Comparison of ENCODE assay signal across 1 cellular context in genomic region chr1:42456010-42456753, GRCh38.
TF ChIP-seq lines count a peak whose summit lies in the region.

Gene PPCS (plus strand): TSS chr1:42456543. CDS start chr1:42456566, 23 bp downstream.
Gene ZMYND12 (minus strand): TSS chr1:42456022. CDS start chr1:42455997, 25 bp downstream.

TF ChIP-seq in GM12878, 131 proteins besides CTCF, POLR2A, EP300 and RAD21 (continued from another document and continues in another):
- TF ChIP-seq, protein P1, sequence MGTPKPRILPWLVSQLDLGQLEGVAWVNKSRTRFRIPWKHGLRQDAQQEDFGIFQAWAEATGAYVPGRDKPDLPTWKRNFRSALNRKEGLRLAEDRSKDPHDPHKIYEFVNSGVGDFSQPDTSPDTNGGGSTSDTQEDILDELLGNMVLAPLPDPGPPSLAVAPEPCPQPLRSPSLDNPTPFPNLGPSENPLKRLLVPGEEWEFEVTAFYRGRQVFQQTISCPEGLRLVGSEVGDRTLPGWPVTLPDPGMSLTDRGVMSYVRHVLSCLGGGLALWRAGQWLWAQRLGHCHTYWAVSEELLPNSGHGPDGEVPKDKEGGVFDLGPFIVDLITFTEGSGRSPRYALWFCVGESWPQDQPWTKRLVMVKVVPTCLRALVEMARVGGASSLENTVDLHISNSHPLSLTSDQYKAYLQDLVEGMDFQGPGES (IDR thresholded peaks at IDR 0.05) = no peak
- TF ChIP-seq MYB (IDR thresholded peaks at IDR 0.05; ENCODE audit: borderline replicate concordance, low read depth, low read length) (no peak), GATAD2B (conservative IDR thresholded peaks at IDR 0.05; ENCODE audit: low read depth) (0 out of 2 replicates have a peak, but pooled peaks have one; percentile 92), CBFB (IDR thresholded peaks at IDR 0.05; ENCODE audit: low read depth) (peak; percentile 37; the same call in 1 of the 2 replicates), CUX1 (IDR thresholded peaks at IDR 0.05; ENCODE audit: insufficient replicate concordance, low read depth, low read length) (no peak), KLF5 (IDR thresholded peaks at IDR 0.05; ENCODE audit: partially characterized antibody) (peak; percentile 21), NFIC (IDR thresholded peaks at IDR 0.05; ENCODE audit: low read depth, low read length) (no peak), PAX5 (IDR thresholded peaks at IDR 0.05; ENCODE audit: borderline replicate concordance, low read depth, low read length) (no peak), ZNF687 (IDR thresholded peaks at IDR 0.05) (peak; percentile 84; the same call in 1 of the 2 replicates), ESRRA (IDR thresholded peaks at IDR 0.05; ENCODE audit: low read length) (no peak), BCLAF1 (IDR thresholded peaks at IDR 0.05) (no peak), RB1 (IDR thresholded peaks at IDR 0.05; ENCODE audit: borderline replicate concordance) (peak; percentile 40; the same call in 1 of the 2 replicates), EED (IDR thresholded peaks at IDR 0.05; ENCODE audit: low read depth) (peak; percentile 19; the same call in 1 of the 2 replicates), JUNB (IDR thresholded peaks at IDR 0.05) (no peak), CHD2 (IDR thresholded peaks at IDR 0.05; ENCODE audit: borderline replicate concordance, low read depth, low read length) (peak; percentile 11; the same call in 1 of the 2 replicates), MEF2A (IDR thresholded peaks at IDR 0.05; ENCODE audit: insufficient read depth, low read depth, low read length) (peak; percentile 33; the same call in 1 of the 2 replicates), SREBF2 (IDR thresholded peaks at IDR 0.05; ENCODE audit: low read length) (no peak), CHD1 (IDR thresholded peaks at IDR 0.05; ENCODE audit: low read depth, low read length) (0 out of 2 replicates have a peak, but pooled peaks have one; percentile 70), ELK1 (IDR thresholded peaks at IDR 0.05; ENCODE audit: low read depth, low read length) (0 out of 2 replicates have a peak, but pooled peaks have one; percentile 12), TARDBP (IDR thresholded peaks at IDR 0.05; ENCODE audit: borderline replicate concordance) (0 out of 2 replicates have a peak, but pooled peaks have one; percentile 17), PAX8 (IDR thresholded peaks at IDR 0.05) (no peak; the same call in 1 of the 2 replicates), RUNX3 (IDR thresholded peaks at IDR 0.05; ENCODE audit: low read length) (peak; percentile 6; the same call in 1 of the 2 replicates), ZNF24 (IDR thresholded peaks at IDR 0.05) (no peak), HCFC1 (IDR thresholded peaks at IDR 0.05; ENCODE audit: low read length) (peak; percentile 38), NR2C1 (IDR thresholded peaks at IDR 0.05) (peak; percentile 61), TCF7 (IDR thresholded peaks at IDR 0.05; ENCODE audit: borderline replicate concordance) (no peak), YBX1 (IDR thresholded peaks at IDR 0.05) (no peak), SMAD1 (IDR thresholded peaks at IDR 0.05; ENCODE audit: low read depth, partially characterized antibody) (peak; percentile 25), NBN (IDR thresholded peaks at IDR 0.05) (peak; percentile 86), MTA3 (IDR thresholded peaks at IDR 0.05; ENCODE audit: borderline replicate concordance, low read length) (peak; percentile 56; the same call in 1 of the 2 replicates), RELB (IDR thresholded peaks at IDR 0.05; ENCODE audit: low read depth) (peak; percentile 73), WRNIP1 (IDR thresholded peaks at IDR 0.05; ENCODE audit: borderline replicate concordance, low read depth, low read length) (no peak), CBX3 (IDR thresholded peaks at IDR 0.05; ENCODE audit: borderline replicate concordance, low read depth) (no peak), RELA (IDR thresholded peaks at IDR 0.05; ENCODE audit: borderline replicate concordance, partially characterized antibody) (no peak), RBBP5 (conservative IDR thresholded peaks at IDR 0.05) (no peak), ZSCAN29 (IDR thresholded peaks at IDR 0.05) (no peak), KDM1A (IDR thresholded peaks at IDR 0.05; ENCODE audit: borderline replicate concordance) (no peak), YY1 (IDR thresholded peaks at IDR 0.05; ENCODE audit: low read depth, low read length) (peak; percentile 88; the same call in 1 of the 2 replicates), ETV6 (conservative IDR thresholded peaks at IDR 0.05 in 1 of 2, IDR thresholded peaks at IDR 0.05 in 1 of 2; ENCODE audit: borderline replicate concordance in 1 of 2, low read depth in 1 of 2) (no peak), PKNOX1 (IDR thresholded peaks at IDR 0.05) (peak; percentile 41; the same call in 1 of the 2 replicates), JUND (IDR thresholded peaks at IDR 0.05; ENCODE audit: low read depth, low read length) (no peak)
- TF ChIP-seq, protein P2, sequence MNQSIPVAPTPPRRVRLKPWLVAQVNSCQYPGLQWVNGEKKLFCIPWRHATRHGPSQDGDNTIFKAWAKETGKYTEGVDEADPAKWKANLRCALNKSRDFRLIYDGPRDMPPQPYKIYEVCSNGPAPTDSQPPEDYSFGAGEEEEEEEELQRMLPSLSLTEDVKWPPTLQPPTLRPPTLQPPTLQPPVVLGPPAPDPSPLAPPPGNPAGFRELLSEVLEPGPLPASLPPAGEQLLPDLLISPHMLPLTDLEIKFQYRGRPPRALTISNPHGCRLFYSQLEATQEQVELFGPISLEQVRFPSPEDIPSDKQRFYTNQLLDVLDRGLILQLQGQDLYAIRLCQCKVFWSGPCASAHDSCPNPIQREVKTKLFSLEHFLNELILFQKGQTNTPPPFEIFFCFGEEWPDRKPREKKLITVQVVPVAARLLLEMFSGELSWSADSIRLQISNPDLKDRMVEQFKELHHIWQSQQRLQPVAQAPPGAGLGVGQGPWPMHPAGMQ (IDR thresholded peaks at IDR 0.05; ENCODE audit: borderline replicate concordance) = no peak
- TF ChIP-seq, protein P3, sequence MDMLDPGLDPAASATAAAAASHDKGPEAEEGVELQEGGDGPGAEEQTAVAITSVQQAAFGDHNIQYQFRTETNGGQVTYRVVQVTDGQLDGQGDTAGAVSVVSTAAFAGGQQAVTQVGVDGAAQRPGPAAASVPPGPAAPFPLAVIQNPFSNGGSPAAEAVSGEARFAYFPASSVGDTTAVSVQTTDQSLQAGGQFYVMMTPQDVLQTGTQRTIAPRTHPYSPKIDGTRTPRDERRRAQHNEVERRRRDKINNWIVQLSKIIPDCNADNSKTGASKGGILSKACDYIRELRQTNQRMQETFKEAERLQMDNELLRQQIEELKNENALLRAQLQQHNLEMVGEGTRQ (IDR thresholded peaks at IDR 0.05; ENCODE audit: borderline replicate concordance, low read depth, low read length) = peak; percentile 88
